ENCODE assay signal across 8 cellular contexts in genomic region chr11:45333506-45333971, GRCh38. TPM values are rescaled to one million over a fixed set of nuclear protein-coding genes. Genes with fewer than 3 reads are reported as not detected.
DNase-seq lines count a peak whose midpoint lies in the region; ATAC-seq and TF ChIP-seq lines count a peak whose summit lies in the region.

No MANE protein-coding gene starts in this region.

- H3K4me3 ChIP-seq in ACC112 (ENCODE audit: low read depth, low read length) (peak overlapping the region; percentile 46), astrocyte of the spinal cord (ENCODE audit: low read depth, low read length) (no peak overlapping the region)

- H3K9me3 Mint-ChIP-seq in stimulated activated memory B cell treated with anti-CD40 and anti-IgM and Interleukin-4, amounts not matched to agents 10 μg/mL and 1 μg/mL and 100 μg/mL, for 72 hours = no peaks in the 10 kb centered on the region

- peaks cover 11% of the 10 kb centered on the region for H3K4me1 Mint-ChIP-seq in stimulated activated memory B cell treated with anti-CD40 and anti-IgM and Interleukin-4, amounts not matched to agents 10 μg/mL and 1 μg/mL and 100 μg/mL, for 72 hours

- H3K27me3 ChIP-seq in ACC112 (ENCODE audit: insufficient read depth, low read length) = peaks cover 21% of the 10 kb centered on the region

- no peak overlapping the region for H3K4me3 Mint-ChIP-seq in stimulated activated memory B cell treated with anti-CD40 and anti-IgM and Interleukin-4, amounts not matched to agents 10 μg/mL and 1 μg/mL and 100 μg/mL, for 72 hours

- no peaks in the 10 kb centered on the region for H3K36me3 ChIP-seq in ACC112 (ENCODE audit: insufficient read depth, low read length)

- H3K27me3 Mint-ChIP-seq in stimulated activated memory B cell treated with anti-CD40 and anti-IgM and Interleukin-4, amounts not matched to agents 10 μg/mL and 1 μg/mL and 100 μg/mL, for 72 hours = peaks cover 37% of the 10 kb centered on the region

- no peak overlapping the region for H3K27ac Mint-ChIP-seq in stimulated activated memory B cell treated with anti-CD40 and anti-IgM and Interleukin-4, amounts not matched to agents 10 μg/mL and 1 μg/mL and 100 μg/mL, for 72 hours

- DNase-seq in HuH-7.5 (ENCODE audit: low spot score) (peak; percentile 59), astrocyte of the spinal cord (ENCODE audit: low read depth, low spot score) (peak; percentile 43), left lobe of liver (ENCODE audit: low spot score) (no peak), globus pallidus (ENCODE audit: low spot score) (no peak), amniotic stem cell (lab: John Stamatoyannopoulos, UW) (no peak)

- H2AFZ ChIP-seq in ACC112 (ENCODE audit: low read length, unreplicated experiment) = peak overlapping the region; percentile 56

- H3K36me3 Mint-ChIP-seq in stimulated activated memory B cell treated with anti-CD40 and anti-IgM and Interleukin-4, amounts not matched to agents 10 μg/mL and 1 μg/mL and 100 μg/mL, for 72 hours = no peaks in the 10 kb centered on the region

- H3K27ac ChIP-seq in ACC112 (ENCODE audit: low read depth, low read length) = peak overlapping the region; percentile 22; the same call in 1 of the 2 replicates

- H3K4me1 ChIP-seq in ACC112 (ENCODE audit: control insufficient read depth, insufficient read depth, low read length, unreplicated experiment) = peaks cover 14% of the 10 kb centered on the region

- peak; percentile 29 for ATAC-seq in left lobe of liver
- no peak for ATAC-seq in stimulated activated memory B cell treated with anti-CD40 and anti-IgM and Interleukin-4, amounts not matched to agents 10 μg/mL and 1 μg/mL and 100 μg/mL, for 72 hours
- ATAC-seq in HG02973 (IDR thresholded peaks at IDR 0.05; ENCODE audit: unreplicated experiment) = no peak

- no peaks in the 10 kb centered on the region for H3K79me2 ChIP-seq in ACC112 (ENCODE audit: control insufficient read depth, insufficient read depth, low read length, unreplicated experiment)

- in situ Hi-C loops in astrocyte of the spinal cord (cut with HindIII; ENCODE audit: low sequenced_read_pairs) = loop anchor here (25.0 kb wide), 1 partner anchor 221 kb away; no protein-coding TSS in a partner anchor

- no peak for TF ChIP-seq CTCF in astrocyte of the spinal cord (IDR thresholded peaks at IDR 0.05; ENCODE audit: low read depth, low read length)

RNA-seq across cellular contexts. Expression of gene SYT13, which starts 47.4 kb away (rescaled TPM):
- 0.50 TPM for total RNA-seq in left lobe of liver

Comparison
In these comparisons a context has a peak if more than half of its experiments do, and no peak if none do; other contexts are left out.
1. DNase-seq: peak in HuH-7.5 (single experiment) and astrocyte of the spinal cord (single experiment); none in left lobe of liver (single experiment), globus pallidus (single experiment) and amniotic stem cell (single experiment).